Comparison of ENCODE assay signal across 22 cellular contexts in the genomic region with DNA sequence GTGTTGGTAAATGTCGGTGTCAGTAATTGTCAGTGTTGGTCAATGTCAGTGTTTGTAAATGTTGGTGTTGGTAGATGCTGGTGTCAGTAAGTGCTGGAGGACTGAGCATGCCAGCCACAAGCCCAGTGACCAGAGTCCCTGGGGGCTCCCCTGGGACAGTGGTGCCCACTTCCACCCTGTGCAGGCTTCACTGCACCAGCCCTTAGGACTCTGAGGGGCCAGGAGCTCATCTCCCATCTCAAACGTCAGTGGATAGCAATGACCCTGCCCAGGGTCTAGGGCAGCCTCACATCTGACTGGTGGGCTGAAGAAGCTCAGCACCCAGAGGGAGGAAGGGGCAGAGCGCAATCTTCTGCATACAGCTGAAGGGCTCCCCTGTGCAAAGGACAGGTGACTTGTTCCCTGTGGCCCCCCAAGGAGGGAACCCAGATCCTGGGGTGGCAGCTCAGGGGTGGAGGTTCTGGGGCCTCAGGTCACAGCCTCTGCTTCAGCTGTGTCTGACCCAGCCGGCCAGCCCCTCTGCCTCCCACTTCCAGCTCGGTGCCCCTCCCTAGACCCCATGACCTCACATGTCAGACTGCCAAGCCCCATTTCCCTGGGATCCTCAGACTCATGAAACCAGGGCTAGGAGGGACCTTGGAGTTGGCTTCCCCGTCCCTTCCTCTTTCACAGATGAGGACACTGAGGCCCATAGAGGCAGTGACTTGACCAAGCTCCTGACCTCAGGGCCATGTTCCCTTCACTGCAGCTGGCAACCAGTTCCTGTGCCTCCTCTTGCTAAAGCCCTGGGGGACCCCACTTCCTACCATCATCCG.
DNase-seq lines count a peak whose midpoint lies in the region; ATAC-seq, FAIRE-seq and TF ChIP-seq lines count a peak whose summit lies in the region.
"Had no signal": no experiment of that assay in that cellular context is flagged by ENCODE, and none has a peak within 500 bp of the region (broad histone marks: within the 10 kb centered on the region; RNA-seq: fewer than 3 reads in every experiment).

No MANE protein-coding gene starts in this region.

- H2BK15ac ChIP-seq in neuronal stem cell (ENCODE audit: low read length) = no peak overlapping the region

- no peak overlapping the region for H3K18ac ChIP-seq in neuronal stem cell (ENCODE audit: low read length)

- no peak overlapping the region for H4K8ac ChIP-seq in neuronal stem cell (ENCODE audit: low read depth, low read length)

- H4K20me1 ChIP-seq in BLaER1 treated with 17β-estradiol and CSF1 and Interleukin-3, amounts not matched to agents 10 nM and 100 nM = peaks cover 27 to 90% (median 72%) of the 10 kb centered on the region in 11 experiments; a peak in 21 of 22 replicates

- FAIRE-seq in GM12892 (lab: Jason Lieb, UNC) = no peak
- FAIRE-seq: GM19239 had no signal

- H3K4me3 ChIP-seq in BLaER1 treated with 17β-estradiol and CSF1 and Interleukin-3, amounts not matched to agents 10 nM and 100 nM = no peak overlapping the region; a peak in 1 of 20 replicates
- H3K4me3 ChIP-seq in neuronal stem cell (ENCODE audit: low read length in 2 of 2) = no peak overlapping the region
- H3K4me3 ChIP-seq: GM23248, HAP-1 had no signal

- peaks cover 6 to 10% of the 10 kb centered on the region in 2 donors for H3K4me1 Mint-ChIP-seq in stimulated activated naive B cell treated with anti-CD40 and anti-IgM and Interleukin-4, amounts not matched to agents 10 μg/mL and 1 μg/mL and 100 μg/mL, for 72 hours

- WGBS in neuronal stem cell (ENCODE audit: extremely low coverage in 2 of 2, insufficient read length in 2 of 2, insufficient replicate concordance in 1 of 2), 2 donors = no CpG with 5 or more reads among the region's 7 CpGs

- DNase-seq in activated effector memory CD4-positive, alpha-beta T cell treated with anti-CD3 and anti-CD28 coated beads, Interleukin-2, amount 50 U/mL, for 16 hours = peak; percentile 42
- DNase-seq in activated effector memory CD4-positive, alpha-beta T cell treated with Interleukin-2 at 50 U/mL for 16 hours = no peak
- DNase-seq in neuronal stem cell (ENCODE audit: low spot score) (no peak), GM12892 (ENCODE audit: insufficient read length) (no peak), foreskin melanocyte (no peak)
- no peak for DNase-seq in stimulated activated naive B cell treated with anti-CD40 and anti-IgM and Interleukin-4, amounts not matched to agents 10 μg/mL and 1 μg/mL and 100 μg/mL, for 72 hours
- DNase-seq: 8988T, GF-D8, GM23248, KG1, NCI-H1417 treated with DMSO at 0.1 percent for 48 hours, NCI-H187 treated with DMSO at 0.1 percent for 48 hours, NCI-H226, NCI-H524, NCI-H82, OCI-M1 had no signal

- H3K4me3 Mint-ChIP-seq in stimulated activated naive B cell treated with anti-CD40 and anti-IgM and Interleukin-4, amounts not matched to agents 10 μg/mL and 1 μg/mL and 100 μg/mL, for 72 hours = no peak overlapping the region
- H3K4me3 Mint-ChIP-seq: B cell; CD4-positive, alpha-beta T cell had no signal

- peaks cover 64 to 87% (median 77%) of the 10 kb centered on the region in 11 experiments for H3K36me3 ChIP-seq in BLaER1 treated with 17β-estradiol and CSF1 and Interleukin-3, amounts not matched to agents 10 nM and 100 nM
- H3K36me3 ChIP-seq in neuronal stem cell (replicated peaks in 1 of 2; ENCODE audit: control insufficient read depth in 2 of 2, insufficient read depth in 2 of 2, low read length in 2 of 2) = peaks cover 12 to 25% of the 10 kb centered on the region in 2 donors

- no peak for ATAC-seq in stimulated activated naive B cell treated with anti-CD40 and anti-IgM and Interleukin-4, amounts not matched to agents 10 μg/mL and 1 μg/mL and 100 μg/mL, for 72 hours (replicated peaks)
- ATAC-seq in GM18858 (IDR thresholded peaks at IDR 0.05; ENCODE audit: unreplicated experiment) = no peak

- H3K27me3 Mint-ChIP-seq in stimulated activated naive B cell treated with anti-CD40 and anti-IgM and Interleukin-4, amounts not matched to agents 10 μg/mL and 1 μg/mL and 100 μg/mL, for 72 hours = no peaks in the 10 kb centered on the region
- H3K27me3 Mint-ChIP-seq: B cell; CD4-positive, alpha-beta T cell had no signal

- no peak overlapping the region for H4K91ac ChIP-seq in neuronal stem cell (ENCODE audit: low read depth, low read length, poor library complexity)

- peaks cover 2% of the 10 kb centered on the region for H3K79me1 ChIP-seq in neuronal stem cell (ENCODE audit: low read depth, low read length)

- no peak overlapping the region for H2BK5ac ChIP-seq in neuronal stem cell (ENCODE audit: low read length)

- no peak for TF ChIP-seq POLR2A in GM12892 (IDR thresholded peaks at IDR 0.05; ENCODE audit: low read depth, low read length)

- H3K27ac Mint-ChIP-seq in stimulated activated naive B cell treated with anti-CD40 and anti-IgM and Interleukin-4, amounts not matched to agents 10 μg/mL and 1 μg/mL and 100 μg/mL, for 72 hours = peak overlapping the region; percentile 25
- H3K27ac Mint-ChIP-seq: B cell; CD4-positive, alpha-beta T cell had no signal

- H3K27ac ChIP-seq in BLaER1 treated with 17β-estradiol and CSF1 and Interleukin-3, amounts not matched to agents 10 nM and 100 nM = peak overlapping the region in 8 of 11 experiments; percentile 33 to 75 (median 53); a peak in 11 of 22 replicates
- no peak overlapping the region for H3K27ac ChIP-seq in neuronal stem cell (replicated peaks; ENCODE audit: low read length)
- H3K27ac ChIP-seq: GM23248 had no signal

- H3K36me3 Mint-ChIP-seq in stimulated activated naive B cell treated with anti-CD40 and anti-IgM and Interleukin-4, amounts not matched to agents 10 μg/mL and 1 μg/mL and 100 μg/mL, for 72 hours = peaks cover 46 to 55% of the 10 kb centered on the region in 2 donors

- no peaks in the 10 kb centered on the region for H3K9me3 Mint-ChIP-seq in stimulated activated naive B cell treated with anti-CD40 and anti-IgM and Interleukin-4, amounts not matched to agents 10 μg/mL and 1 μg/mL and 100 μg/mL, for 72 hours
- H3K9me3 Mint-ChIP-seq: CD4-positive, alpha-beta T cell had no signal

- H3K9ac ChIP-seq in BLaER1 treated with 17β-estradiol and CSF1 and Interleukin-3, amounts not matched to agents 10 nM and 100 nM = peak overlapping the region in 4 of 11 experiments; percentile 10 to 49 (median 46); a peak in 5 of 22 replicates
- no peak overlapping the region for H3K9ac ChIP-seq in neuronal stem cell (ENCODE audit: low read depth, low read length, poor library complexity)
- H3K9ac ChIP-seq: GM23248 had no signal

- H3K4me1 ChIP-seq in BLaER1 treated with 17β-estradiol and CSF1 and Interleukin-3, amounts not matched to agents 10 nM and 100 nM = peaks cover 13 to 83% (median 73%) of the 10 kb centered on the region in 10 experiments
- H3K4me1 ChIP-seq in neuronal stem cell (ENCODE audit: control insufficient read depth in 2 of 2, insufficient read depth in 1 of 2, low read depth in 1 of 2, low read length in 2 of 2) = no peaks in the 10 kb centered on the region
- H3K4me1 ChIP-seq: HAP-1 had no signal

- H2AK5ac ChIP-seq in neuronal stem cell (ENCODE audit: low read depth, low read length) = no peak overlapping the region

- no peak overlapping the region for H2BK12ac ChIP-seq in neuronal stem cell (ENCODE audit: low read length)

- H2BK120ac ChIP-seq in neuronal stem cell (ENCODE audit: low read depth, low read length) = no peak overlapping the region

- no peaks in the 10 kb centered on the region for H3K9me3 ChIP-seq in BLaER1 treated with 17β-estradiol and CSF1 and Interleukin-3, amounts not matched to agents 10 nM and 100 nM (replicated peaks in 1 of 11)
- H3K9me3 ChIP-seq in neuronal stem cell (replicated peaks in 1 of 2; ENCODE audit: control insufficient read depth in 2 of 2, insufficient read depth in 1 of 2, low read depth in 1 of 2, low read length in 2 of 2) = no peaks in the 10 kb centered on the region
- H3K9me3 ChIP-seq: HAP-1 had no signal

- peak overlapping the region; percentile 46 to 91 (median 88) for H3K4me2 ChIP-seq in BLaER1 treated with 17β-estradiol and CSF1 and Interleukin-3, amounts not matched to agents 10 nM and 100 nM
- H3K4me2 ChIP-seq in neuronal stem cell (ENCODE audit: insufficient read depth, low read length, poor library complexity, severe bottlenecking) = no peak overlapping the region

- no peak overlapping the region for H3K14ac ChIP-seq in neuronal stem cell (ENCODE audit: low read length)

- H3K27me3 ChIP-seq in BLaER1 treated with 17β-estradiol and CSF1 and Interleukin-3, amounts not matched to agents 10 nM and 100 nM = no peaks in the 10 kb centered on the region
- no peaks in the 10 kb centered on the region for H3K27me3 ChIP-seq in neuronal stem cell (ENCODE audit: control insufficient read depth in 3 of 3, insufficient read depth in 3 of 3, low read depth in 1 of 3, low read length in 3 of 3)

- H3K4ac ChIP-seq in neuronal stem cell (ENCODE audit: low read length) = no peak overlapping the region

- H3K23ac ChIP-seq in neuronal stem cell (ENCODE audit: low read depth, low read length, poor library complexity) = peak overlapping the region; percentile 31

- H2AFZ ChIP-seq in neuronal stem cell (ENCODE audit: low read length) = no peak overlapping the region
- H2AFZ ChIP-seq: GM23248 had no signal
